In the genomic region with DNA sequence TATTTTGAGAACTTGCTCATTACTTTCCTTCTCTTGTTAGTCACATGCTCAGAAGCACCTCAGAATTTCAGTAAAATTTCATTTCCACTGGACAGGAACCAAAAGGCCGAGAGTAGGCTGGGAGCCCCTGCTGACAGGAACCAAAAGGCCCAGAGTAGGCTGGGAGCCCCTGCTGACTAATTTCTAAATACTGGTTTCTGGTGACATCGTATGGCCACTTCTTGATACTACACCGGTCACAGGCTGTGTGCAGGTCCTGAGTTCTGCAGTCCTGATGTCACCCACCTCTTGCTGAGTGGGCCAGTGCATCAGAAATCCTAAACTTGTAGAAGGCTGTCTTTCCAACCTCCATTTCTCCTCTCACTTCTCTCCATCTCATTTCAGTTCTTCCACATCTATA, we compare ENCODE assay signal across 8 cellular contexts. TPM values are rescaled to one million over a fixed set of nuclear protein-coding genes. Genes with fewer than 3 reads are reported as not detected.
DNase-seq lines count a peak whose midpoint lies in the region; ATAC-seq, FAIRE-seq and TF ChIP-seq lines count a peak whose summit lies in the region.

No MANE protein-coding gene starts in this region.

- no peak for FAIRE-seq in RCC 7860 (lab: Jason Lieb, UNC)

- no peaks in the 10 kb centered on the region for H3K4me1 Mint-ChIP-seq in activated T-cell treated with anti-CD3 and anti-CD28 coated beads, Interleukin-2, amount 50 U/mL, for 4 hours (ENCODE audit: low read depth)
- H3K4me1 Mint-ChIP-seq in endothelial cell (ENCODE audit: unreplicated experiment) (no peaks in the 10 kb centered on the region), nephron progenitor cell (peaks cover 9% of the 10 kb centered on the region)

- peak; percentile 61 to 73 for ATAC-seq in activated T-cell treated with anti-CD3 and anti-CD28 coated beads, Interleukin-2, amount 50 U/mL, for 4 hours
- peak; percentile 97 for ATAC-seq in GM21786 (IDR thresholded peaks at IDR 0.05; ENCODE audit: unreplicated experiment)

- no peak for DNase-seq in activated T-cell treated with anti-CD3 and anti-CD28 coated beads, Interleukin-2, amount 50 U/mL, for 4 hours
- no peak for DNase-seq in activated T-cell treated with anti-CD3 and anti-CD28 coated beads, Interleukin-2, amount 50 U/mL, for 1 hour
- peak; percentile 61 for DNase-seq in HT-29 (ENCODE audit: low spot score)
- peak; percentile 52 for DNase-seq in RCC 7860 (ENCODE audit: low spot score)
- no peak for DNase-seq in endothelial cell (ENCODE audit: low spot score)
- peak; percentile 56 for DNase-seq in nephron progenitor cell
- DNase-seq in activated gamma-delta T cell (lab: John Stamatoyannopoulos, UW), result no peak

- H3K9me3 Mint-ChIP-seq in activated T-cell treated with anti-CD3 and anti-CD28 coated beads, Interleukin-2, amount 50 U/mL, for 4 hours, result no peaks in the 10 kb centered on the region
- H3K9me3 Mint-ChIP-seq in endothelial cell (ENCODE audit: unreplicated experiment) (no peaks in the 10 kb centered on the region), nephron progenitor cell (no peaks in the 10 kb centered on the region)

- H3K36me3 Mint-ChIP-seq in activated T-cell treated with anti-CD3 and anti-CD28 coated beads, Interleukin-2, amount 50 U/mL, for 4 hours (ENCODE audit: insufficient read depth), result no peaks in the 10 kb centered on the region
- H3K36me3 Mint-ChIP-seq in endothelial cell (ENCODE audit: low read depth, unreplicated experiment) (no peaks in the 10 kb centered on the region), nephron progenitor cell (ENCODE audit: low read depth) (no peaks in the 10 kb centered on the region)

- no peak overlapping the region for H3K27ac Mint-ChIP-seq in endothelial cell (ENCODE audit: unreplicated experiment)
- H3K27ac Mint-ChIP-seq in nephron progenitor cell, result no peak overlapping the region

- TF ChIP-seq CTCF in endothelial cell (IDR thresholded peaks at IDR 0.05; ENCODE audit: unreplicated experiment) (peak; percentile 43), nephron progenitor cell (IDR thresholded peaks at IDR 0.05) (peak; percentile 73)

- no peak overlapping the region for H3K4me3 Mint-ChIP-seq in activated T-cell treated with anti-CD3 and anti-CD28 coated beads, Interleukin-2, amount 50 U/mL, for 4 hours
- no peak overlapping the region for H3K4me3 Mint-ChIP-seq in endothelial cell (ENCODE audit: unreplicated experiment)
- H3K4me3 Mint-ChIP-seq in nephron progenitor cell, result no peak overlapping the region

- H3K27me3 Mint-ChIP-seq in activated T-cell treated with anti-CD3 and anti-CD28 coated beads, Interleukin-2, amount 50 U/mL, for 4 hours (ENCODE audit: low read depth), result peaks cover 40% of the 10 kb centered on the region
- peaks cover under 1% of the 10 kb centered on the region for H3K27me3 Mint-ChIP-seq in endothelial cell (ENCODE audit: unreplicated experiment)
- H3K27me3 Mint-ChIP-seq in nephron progenitor cell (ENCODE audit: low read depth, poor library complexity), result peaks cover 56% of the 10 kb centered on the region

RNA-seq across cellular contexts. Expression of a gene that starts 17.7 kb away (rescaled TPM):
- total RNA-seq in activated T-cell treated with anti-CD3 and anti-CD28 coated beads, Interleukin-2, amount 50 U/mL, for 4 hours, result not detected
- not detected in 2 replicates for total RNA-seq in HT-29 (2014; rRNA removed; shearing (Covaris generic))
- 0.87 TPM for total RNA-seq in endothelial cell (ENCODE audit: unreplicated experiment)

Comparison
In these comparisons a context has a peak if more than half of its experiments do, and no peak if none do; other contexts are left out.
1. DNase-seq: peak in HT-29 (single experiment), RCC 7860 (single experiment) and nephron progenitor cell (single experiment); none in activated T-cell treated with anti-CD3 and anti-CD28 coated beads, Interleukin-2, amount 50 U/mL, for 4 hours (single experiment), activated T-cell treated with anti-CD3 and anti-CD28 coated beads, Interleukin-2, amount 50 U/mL, for 1 hour (single experiment), endothelial cell (single experiment) and activated gamma-delta T cell (single experiment).